ENCODE assay signal across 25 cellular contexts in the genomic region with DNA sequence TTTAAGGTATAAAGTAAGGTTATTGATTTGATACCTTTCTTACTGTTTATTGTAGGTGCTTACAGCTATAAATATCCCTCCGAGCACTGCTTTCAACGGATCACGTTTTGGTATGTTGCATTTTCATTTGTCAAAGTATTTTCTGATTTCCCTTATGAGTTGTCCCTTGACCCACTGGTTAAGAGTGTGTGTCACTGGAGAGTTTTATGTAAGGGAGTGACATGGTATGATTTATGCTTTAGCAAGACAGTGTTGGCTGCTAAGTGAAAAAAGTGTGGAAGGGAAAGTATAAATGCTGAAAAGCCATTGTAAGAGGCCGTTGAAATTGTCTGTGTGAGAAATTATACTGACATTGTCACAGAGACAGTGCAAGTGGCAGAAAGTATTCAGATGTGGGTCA.
"Had no signal": no experiment of that assay in that cellular context is flagged by ENCODE, and none has a peak within 500 bp of the region (broad histone marks: within the 10 kb centered on the region; RNA-seq: fewer than 3 reads in every experiment).

No MANE protein-coding gene starts in this region.

- H3K4me3 ChIP-seq: stomach, suprapubic skin, testis, thoracic aorta, thyroid gland, tibial artery, tibial nerve, transverse colon, upper lobe of left lung, upper lobe of right lung, uterus, vagina had no signal

- H3K4me1 ChIP-seq: stomach, suprapubic skin, testis, thyroid gland, tibial artery, tibial nerve, transverse colon, upper lobe of left lung, upper lobe of right lung, uterus, vagina had no signal

- H3K27me3 ChIP-seq: stomach, suprapubic skin, testis, thyroid gland, tibial artery, tibial nerve, transverse colon, upper lobe of left lung, upper lobe of right lung, uterus, vagina had no signal

- DNase-seq: stimulated activated CD4-positive, alpha-beta T cell treated with anti-CD3 and anti-CD28 coated beads, Interleukin-2, amount 100 ng/mL, for 48 hours; stimulated activated CD4-positive, alpha-beta T cell treated with anti-CD3 and anti-CD28 coated beads, Interleukin-4, amount 100 ng/mL, for 1 hour; stimulated activated CD4-positive, alpha-beta T cell treated with anti-CD3 and anti-CD28 coated beads, Interleukin-4, amount 100 ng/mL, for 24 hours; stimulated activated CD4-positive, alpha-beta T cell treated with anti-CD3 and anti-CD28 coated beads, Interleukin-4, amount 100 ng/mL, for 4 hours; stimulated activated CD8-positive, alpha-beta memory T cell treated with anti-CD3 and anti-CD28 coated beads, Interleukin-4, amount 100 ng/mL, for 48 hours; stimulated activated naive B cell treated with anti-CD40 and anti-IgM and Interleukin-4, amounts not matched to agents 10 μg/mL and 1 μg/mL and 100 μg/mL, for 72 hours; stimulated activated naive CD4-positive, alpha-beta T cell; stimulated activated naive CD4-positive, alpha-beta T cell treated with Interleukin-2 at 50 U/mL for 16 hours; stimulated activated naive CD8-positive, alpha-beta T cell treated with anti-CD3 and anti-CD28 coated beads, Interleukin-15, amount 100 ng/mL, for 72 hours; stimulated activated naive CD8-positive, alpha-beta T cell treated with anti-CD3 and anti-CD28 coated beads, Interleukin-15, Interleukin-2, amounts not matched to agents 100 U/mL and 50 U/mL, for 24 hours; stomach; substantia nigra; testis; thyroid gland; tibial artery; transverse colon; trophoblast cell; upper lobe of left lung; upper lobe of right lung; uterus had no signal

- H3K27ac ChIP-seq: stomach, suprapubic skin, testis, thoracic aorta, thyroid gland, tibial artery, tibial nerve, transverse colon, upper lobe of left lung, upper lobe of right lung, uterus, vagina had no signal

- H3K9me3 ChIP-seq: suprapubic skin, testis, thoracic aorta, thyroid gland, transverse colon, upper lobe of right lung, uterus, vagina had no signal

- H3K36me3 ChIP-seq: suprapubic skin, thoracic aorta, thyroid gland, transverse colon, upper lobe of left lung, upper lobe of right lung, uterus, vagina had no signal

- FAIRE-seq: urothelium cell line had no signal
